Comparison of ENCODE assay signal across 8 cellular contexts in the genomic region with DNA sequence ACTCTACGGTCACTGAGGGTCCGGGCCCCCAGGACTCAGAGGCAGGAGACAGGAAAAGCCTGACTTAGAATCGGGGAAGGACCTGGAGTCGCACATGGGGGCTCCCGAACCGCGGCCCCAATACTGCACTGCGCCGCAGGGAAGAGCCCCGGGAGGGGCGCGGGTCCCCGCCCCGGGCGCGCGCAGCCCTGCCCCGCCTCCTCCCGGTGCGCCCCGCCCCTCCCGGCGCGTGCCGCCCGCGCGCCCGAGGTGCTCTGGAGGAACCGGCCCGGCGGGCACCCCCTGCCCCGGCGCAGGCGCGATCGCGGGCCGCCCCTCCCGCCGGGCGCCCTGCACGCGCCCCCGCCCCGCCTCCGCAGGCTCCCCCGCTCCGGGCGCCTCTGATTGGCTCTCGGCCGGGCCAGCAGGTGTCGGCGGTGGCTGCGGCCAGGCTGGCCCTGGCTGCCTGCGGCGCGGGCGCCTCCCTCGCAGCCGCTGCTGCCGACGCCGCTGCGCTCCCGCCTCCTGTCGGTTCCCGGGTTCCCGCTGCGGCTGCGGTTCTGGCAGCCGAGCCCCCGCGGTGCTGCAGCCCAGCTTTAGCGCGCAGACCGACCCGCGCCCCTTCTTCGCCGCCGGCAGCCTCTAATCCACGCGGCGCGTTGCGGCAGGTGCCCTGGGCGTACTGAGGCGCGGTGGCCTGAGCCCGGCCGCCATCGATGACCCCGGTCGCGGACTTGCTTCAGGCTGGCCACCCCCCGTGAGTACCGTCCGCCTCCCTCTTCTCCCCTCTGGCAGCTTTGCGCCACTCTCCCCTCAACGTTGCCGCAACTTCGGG. TPM values are rescaled to one million over a fixed set of nuclear protein-coding genes. Genes with fewer than 3 reads are reported as not detected.
DNase-seq lines count a peak whose midpoint lies in the region; ATAC-seq, FAIRE-seq and TF ChIP-seq lines count a peak whose summit lies in the region.

A gene (plus strand): TSS at position 429 of the 814 bp plus-strand sequence. CDS start 91,208 bp downstream, outside the sequence.

- no peak within 1 kb of the TSS for H3K23ac ChIP-seq in H1 (ENCODE audit: insufficient read length)

- WGBS in H1 (ENCODE audit: extremely low coverage in 1 of 2, insufficient coverage in 1 of 2, insufficient read length in 1 of 2, insufficient replicate concordance in 2 of 2, low coverage in 1 of 2, low lambda C conversion rate in 2 of 2, missing lambda C conversion rate in 1 of 2), 2 experiments: 0% methylated on average over 28 of the region's 103 CpGs; no CpG with 5 or more reads in 1 of the 2 experiments
- WGBS in tibial nerve, 2 donors: 1 to 2% methylated on average over 25 to 27 of the region's 103 CpGs

- H2BK5ac ChIP-seq in H1 (ENCODE audit: low read depth, low read length): no peak within 1 kb of the TSS

- H2AFZ ChIP-seq in H1 (ENCODE audit: low read length): peak within 1 kb of the TSS; percentile 90; the same call in 1 of the 2 replicates

- peak within 1 kb of the TSS; percentile 72 for H3K18ac ChIP-seq in H1 (ENCODE audit: extremely low read depth, low read length)

- no peak for TF ChIP-seq POLR2A in H1 (IDR thresholded peaks at IDR 0.05; ENCODE audit: control extremely low read depth in 1 of 2, low read depth in 2 of 2, low read length in 2 of 2)
- TF ChIP-seq POLR2A in tibial nerve (IDR thresholded peaks at IDR 0.05): no peak

- in situ Hi-C loops in G401 (cut with HindIII; ENCODE audit: low sequenced_read_pairs): no loop called here

- H3K4me3 ChIP-seq in H1 (ENCODE audit: extremely low read depth in 1 of 4, insufficient read depth in 2 of 4, low read depth in 3 of 4, low read length in 4 of 4) (peak within 1 kb of the TSS; percentile 57 to 70 (median 66)), tibial nerve (peak within 1 kb of the TSS; percentile 34 to 64 (median 48))

- H3K4me1 ChIP-seq in H1 (replicated peaks in 1 of 4; ENCODE audit: control insufficient read depth in 3 of 4, insufficient read depth in 4 of 4, low read length in 3 of 4): peaks cover 0 to 3% (median 1%) of the 10 kb centered on the region in 4 experiments; a peak in 3 of 7 replicates
- peaks cover 0 to 28% (median 5%) of the 10 kb centered on the region in 4 donors for H3K4me1 ChIP-seq in tibial nerve

- peaks cover 20% of the 10 kb centered on the region for H3K23me2 ChIP-seq in H1 (ENCODE audit: low read depth, low read length)

- H3K36me3 ChIP-seq in H1 (ENCODE audit: control insufficient read depth in 2 of 4, insufficient read depth in 4 of 4, low read length in 3 of 4) (no peaks in the 10 kb centered on the region), tibial nerve (no peaks in the 10 kb centered on the region)

- H3K27me3 ChIP-seq in H1 (replicated peaks in 1 of 4; ENCODE audit: control insufficient read depth in 3 of 4, extremely low read depth in 1 of 4, insufficient read depth in 3 of 4, low read length in 3 of 4) (peaks cover 8 to 42% (median 30%) of the 10 kb centered on the region in 4 experiments), tibial nerve (peaks cover 0 to 25% of the 10 kb centered on the region in 2 donors)

- H2AK5ac ChIP-seq in H1 (ENCODE audit: low read depth, low read length): no peak within 1 kb of the TSS

- H2BK15ac ChIP-seq in H1 (ENCODE audit: low read length): peak within 1 kb of the TSS; percentile 78; the same call in 1 of the 2 replicates

- H3K9me3 ChIP-seq in H1 (ENCODE audit: insufficient read depth in 2 of 2, low read depth in 1 of 2, low read length in 1 of 2) (no peaks in the 10 kb centered on the region), tibial nerve (no peaks in the 10 kb centered on the region)

- H3K27ac ChIP-seq in H1 (ENCODE audit: low read depth, low read length) (no peak within 1 kb of the TSS), tibial nerve (peak within 1 kb of the TSS in 1 of 4 donors; percentile 70)

- CTCF ChIA-PET in H1 (lab: Charles Lee; ENCODE audit: partially characterized antibody): interaction anchor here (0.9 to 5.5 kb wide), 3 partner anchors 182 to 371 kb away, joined by 3 to 39 read pairs (median 27); no protein-coding TSS in a partner anchor

- no peak within 1 kb of the TSS; a peak in 1 of 7 replicates for H3K9ac ChIP-seq in H1 (replicated peaks in 1 of 4; ENCODE audit: extremely low read depth in 1 of 4, low read depth in 3 of 4, low read length in 3 of 4)

- no peak for TF ChIP-seq RAD21 in H1 (IDR thresholded peaks at IDR 0.05 in 1 of 2, conservative IDR thresholded peaks at IDR 0.05 in 1 of 2; ENCODE audit: low read depth in 2 of 2, low read length in 2 of 2)

- H3K56ac ChIP-seq in H1 (replicated peaks; ENCODE audit: insufficient read length, low read depth, low read length): peak within 1 kb of the TSS; percentile 38

- 0 out of 2 replicates have a peak within 1 kb of the TSS, but pooled peaks have one; percentile 22 for H2BK12ac ChIP-seq in H1 (ENCODE audit: low read depth, low read length)

- H3K79me2 ChIP-seq in H1 (ENCODE audit: control insufficient read depth in 1 of 2, insufficient read depth in 2 of 2, low read length in 2 of 2): no peaks in the 10 kb centered on the region

- ATAC-seq in GM21423 (IDR thresholded peaks at IDR 0.05; ENCODE audit: unreplicated experiment): peak; percentile 75

- no peaks in the 10 kb centered on the region for H3K79me1 ChIP-seq in H1 (ENCODE audit: low read depth, low read length)

- peak within 1 kb of the TSS; percentile 62 for H4K8ac ChIP-seq in H1 (ENCODE audit: extremely low read depth, insufficient read depth, low read length)

- peak within 1 kb of the TSS; percentile 23; the same call in 1 of the 2 replicates for H2BK20ac ChIP-seq in H1 (ENCODE audit: low read length)

- peak in 1 of 2 experiments; percentile 9; a peak in 1 of 3 replicates for TF ChIP-seq EP300 in H1 (IDR thresholded peaks at IDR 0.05; ENCODE audit: borderline replicate concordance in 1 of 2, low read depth in 2 of 2, low read length in 2 of 2)
- TF ChIP-seq EP300 in tibial nerve (IDR thresholded peaks at IDR 0.05): peak in 1 of 2 donors; percentile 7

- H3K4ac ChIP-seq in H1 (replicated peaks; ENCODE audit: insufficient read length, low read depth, low read length): peak within 1 kb of the TSS; percentile 69

- peaks cover 0 to 4% of the 10 kb centered on the region in 2 experiments for H4K20me1 ChIP-seq in H1 (replicated peaks in 1 of 2; ENCODE audit: control insufficient read depth in 1 of 2, insufficient read depth in 2 of 2, low read length in 2 of 2)

- no peak within 1 kb of the TSS for H2BK120ac ChIP-seq in H1 (replicated peaks; ENCODE audit: low read depth, low read length)

- H3K4me2 ChIP-seq in H1 (ENCODE audit: insufficient read depth in 1 of 2, low read depth in 2 of 2, low read length in 2 of 2): peak within 1 kb of the TSS; percentile 89

- TF ChIP-seq CTCF in H1 (IDR thresholded peaks at IDR 0.05; ENCODE audit: control extremely low read depth in 1 of 3, insufficient read depth in 1 of 3, low read depth in 1 of 3, low read length in 3 of 3): no peak
- TF ChIP-seq CTCF in tibial nerve (IDR thresholded peaks at IDR 0.05): no peak

- POLR2A ChIA-PET in H1 (lab: Charles Lee; ENCODE audit: partially characterized antibody): no interaction called here

- DNase-seq in G401 (ENCODE audit: low spot score) (peak; percentile 80), HuH-7 (ENCODE audit: low spot score) (peak; percentile 73), SHP77 treated with DMSO at 0.1 percent for 48 hours (lab: John Stamatoyannopoulos, UW) (peak; percentile 48), H1 (ENCODE audit: low read depth in 1 of 2, low spot score in 2 of 2) (peak in 1 of 2 experiments; percentile 78), midbrain (lab: John Stamatoyannopoulos, UW) (peak; percentile 72), tibial nerve (ENCODE audit: low spot score in 2 of 2) (no peak), NCI-H1694 treated with DMSO at 0.1 percent for 48 hours (lab: John Stamatoyannopoulos, UW) (no peak)

- no peak within 1 kb of the TSS for H4K5ac ChIP-seq in H1 (ENCODE audit: insufficient read length, low read depth, low read length)

- H4K91ac ChIP-seq in H1 (replicated peaks; ENCODE audit: insufficient read length, low read length): peak within 1 kb of the TSS; percentile 64

- no peak for FAIRE-seq in H1 (lab: Jason Lieb, UNC)

- no peak within 1 kb of the TSS for H3K14ac ChIP-seq in H1 (ENCODE audit: insufficient read length)

TF ChIP-seq in H1, 55 proteins besides CTCF, POLR2A, EP300 and RAD21 (continues in another document):
- peak; percentile 80; the same call in 1 of the 2 replicates for TF ChIP-seq RBBP5 (IDR thresholded peaks at IDR 0.05; ENCODE audit: borderline replicate concordance, low read depth, low read length)
- no peak for TF ChIP-seq CREB1 (IDR thresholded peaks at IDR 0.05)
- TF ChIP-seq, protein P1, sequence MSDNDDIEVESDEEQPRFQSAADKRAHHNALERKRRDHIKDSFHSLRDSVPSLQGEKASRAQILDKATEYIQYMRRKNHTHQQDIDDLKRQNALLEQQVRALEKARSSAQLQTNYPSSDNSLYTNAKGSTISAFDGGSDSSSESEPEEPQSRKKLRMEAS (IDR thresholded peaks at IDR 0.05): peak; percentile 80
- TF ChIP-seq, protein P2, sequence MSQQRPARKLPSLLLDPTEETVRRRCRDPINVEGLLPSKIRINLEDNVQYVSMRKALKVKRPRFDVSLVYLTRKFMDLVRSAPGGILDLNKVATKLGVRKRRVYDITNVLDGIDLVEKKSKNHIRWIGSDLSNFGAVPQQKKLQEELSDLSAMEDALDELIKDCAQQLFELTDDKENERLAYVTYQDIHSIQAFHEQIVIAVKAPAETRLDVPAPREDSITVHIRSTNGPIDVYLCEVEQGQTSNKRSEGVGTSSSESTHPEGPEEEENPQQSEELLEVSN (IDR thresholded peaks at IDR 0.05): peak; percentile 64; the same call in 1 of the 2 replicates
- no peak for TF ChIP-seq JUN (IDR thresholded peaks at IDR 0.05; ENCODE audit: low read depth, low read length)
- TF ChIP-seq TAF1 (IDR thresholded peaks at IDR 0.05; ENCODE audit: low read depth, low read length): 0 out of 2 replicates have a peak, but pooled peaks have one; percentile 15
- TF ChIP-seq KDM4A (IDR thresholded peaks at IDR 0.05; ENCODE audit: low read depth, low read length, severe bottlenecking): peak; percentile 96
- TF ChIP-seq HDAC2 (IDR thresholded peaks at IDR 0.05; ENCODE audit: borderline replicate concordance in 1 of 2, low read depth in 2 of 2, low read length in 2 of 2): peak in 1 of 2 experiments; percentile 20; a peak in 1 of 4 replicates

RNA-seq across cellular contexts. Expression of the gene that starts here (rescaled TPM):
- not detected in 2 replicates for total RNA-seq in G401 (2014; rRNA removed; shearing (Covaris generic))
- 3.4 and 4.3 TPM in 2 replicates for total RNA-seq in H1 (2021; fragmentation: NEBNext Ultra II Directional; extraction: Animal tissue kit (Norgen Biotek cat#: 25700))
- polyA plus RNA-seq in H1 (2011; rRNA removed): 0.54 and 0.91 TPM in 2 replicates
- 1.0 TPM for polyA plus RNA-seq in H1 (2011; cell fraction: cytosol; rRNA removed)
- 2.4 TPM for polyA plus RNA-seq in H1 (2011; cell fraction: nucleus; rRNA removed)
- polyA plus RNA-seq in H1 (2012, experiment 1 of 2): 1.4 to 1.6 TPM (median 1.4 TPM) in 4 replicates
- 0.31 TPM for polyA plus RNA-seq in H1 (2012, experiment 2 of 2)
- 2.0 TPM for polyA plus RNA-seq in H1 (2013, experiment 1 of 2)
- polyA plus RNA-seq in H1 (2013, experiment 2 of 2): 2.0 TPM
- polyA minus RNA-seq in H1 (2011; rRNA and poly(A)+ RNA removed): 2.5 and 5.6 TPM in 2 replicates
- polyA minus RNA-seq in H1 (2011; cell fraction: cytosol; rRNA and poly(A)+ RNA removed): 2.4 TPM
- polyA minus RNA-seq in H1 (2011; cell fraction: nucleus; rRNA and poly(A)+ RNA removed): 4.0 TPM
- total RNA-seq in tibial nerve: 10 to 100 TPM in 2 of 4 donors, 1 to 10 TPM in 2; 2.9 to 12.0 (median 9.9) TPM

Comparison
In these comparisons a context has a peak if more than half of its experiments do, and no peak if none do; other contexts are left out.
1. Peak in DNase-seq in G401; RNA of the gene not detected or under 1 TPM.
2. DNase-seq: peak in HuH-7 (single experiment), SHP77 treated with DMSO at 0.1 percent for 48 hours (single experiment) and midbrain (single experiment); none in tibial nerve (0 of 2) and NCI-H1694 treated with DMSO at 0.1 percent for 48 hours (single experiment).